In genomic region chr15:41392659-41393058, GRCh38 we compare ENCODE assay signal across 29 cellular contexts. TPM values are rescaled to one million over a fixed set of nuclear protein-coding genes. Genes with fewer than 3 reads are reported as not detected.
DNase-seq lines count a peak whose midpoint lies in the region; ATAC-seq, FAIRE-seq and TF ChIP-seq lines count a peak whose summit lies in the region.
"Had no signal": no experiment of that assay in that cellular context is flagged by ENCODE, and none has a peak within 500 bp of the region (broad histone marks: within the 10 kb centered on the region; RNA-seq: fewer than 3 reads in every experiment).

No MANE protein-coding gene starts in this region.

- H2AFZ ChIP-seq in OCI-LY1 (ENCODE audit: low read length): no peak overlapping the region

- TF ChIP-seq POLR2A in sigmoid colon (IDR thresholded peaks at IDR 0.05): no peak

- no peak for ATAC-seq in activated CD8-positive, alpha-beta T cell treated with anti-CD3 and anti-CD28 coated beads for 36 hours
- no peak for ATAC-seq in activated CD8-positive, alpha-beta T cell treated with anti-CD3 and anti-CD28 coated beads, Interleukin-2, amount 10 ng/mL, durations not matched to agents 7 days and 5 days
- no peak for ATAC-seq in activated naive CD8-positive, alpha-beta T cell treated with anti-CD3 and anti-CD28 coated beads, Interleukin-2, amount 50 U/mL, for 24 hours
- ATAC-seq: A549, pancreas, PC-3 had no signal

- H3K27ac ChIP-seq in OCI-LY1 (ENCODE audit: low read depth, low read length, poor library complexity, severe bottlenecking): peak overlapping the region; percentile 4
- no peak overlapping the region for H3K27ac ChIP-seq in sigmoid colon
- H3K27ac ChIP-seq in dorsolateral prefrontal cortex: no peak overlapping the region
- no peak overlapping the region for H3K27ac ChIP-seq in kidney (ENCODE audit: low read depth in 2 of 2, low read length in 2 of 2)
- H3K27ac ChIP-seq: A549, KMS-11, pancreas, thoracic aorta had no signal

- no peak overlapping the region for H3K4me3 Mint-ChIP-seq in activated CD8-positive, alpha-beta T cell treated with anti-CD3 and anti-CD28 coated beads for 36 hours
- no peak overlapping the region for H3K4me3 Mint-ChIP-seq in activated CD8-positive, alpha-beta T cell treated with anti-CD3 and anti-CD28 coated beads, Interleukin-2, amount 10 ng/mL, durations not matched to agents 7 days and 5 days
- H3K4me3 Mint-ChIP-seq in activated naive CD8-positive, alpha-beta T cell treated with anti-CD3 and anti-CD28 coated beads, Interleukin-2, amount 50 U/mL, for 24 hours: no peak overlapping the region
- H3K4me3 Mint-ChIP-seq: activated naive CD4-positive, alpha-beta T cell treated with anti-CD3 and anti-CD28 coated beads, Interleukin-2, amount 10 ng/mL, durations not matched to agents 7 days and 5 days; mesothelial cell of epicardium; nephron had no signal

- H3K4me1 ChIP-seq in OCI-LY1 (ENCODE audit: insufficient read depth, low read length, severe bottlenecking) (peaks cover 10% of the 10 kb centered on the region), sigmoid colon (no peaks in the 10 kb centered on the region), kidney (ENCODE audit: control insufficient read depth in 1 of 2, insufficient read depth in 1 of 2, low read depth in 1 of 2, low read length in 2 of 2) (no peaks in the 10 kb centered on the region)
- H3K4me1 ChIP-seq: A549, pancreas had no signal

- WGBS in sigmoid colon, 2 donors: 95 to 96% methylated on average over 2 of the region's 2 CpGs

- DNase-seq in activated CD8-positive, alpha-beta T cell treated with anti-CD3 and anti-CD28 coated beads for 36 hours: no peak
- no peak for DNase-seq in activated CD8-positive, alpha-beta T cell treated with anti-CD3 and anti-CD28 coated beads, Interleukin-2, amount 10 ng/mL, durations not matched to agents 7 days and 5 days
- no peak for DNase-seq in activated naive CD8-positive, alpha-beta T cell treated with anti-CD3 and anti-CD28 coated beads, Interleukin-2, amount 50 U/mL, for 24 hours
- DNase-seq in sigmoid colon (peak; percentile 8), CD1c-positive myeloid dendritic cell (ENCODE audit: extremely low spot score) (no peak), dorsolateral prefrontal cortex (no peak), kidney (no peak)
- DNase-seq: activated naive CD4-positive, alpha-beta T cell treated with anti-CD3 and anti-CD28 coated beads, Interleukin-2, amount 10 ng/mL, durations not matched to agents 7 days and 5 days; EL; H7; kidney glomerular epithelial cell; MG63; NCI-H1105 treated with DMSO at 0.1 percent for 48 hours; NCI-H187 treated with DMSO at 0.1 percent for 48 hours; NCI-H2171 treated with DMSO at 0.1 percent for 48 hours; NCI-H524 treated with DMSO at 0.1 percent for 48 hours; pancreas; PC-3; retina; small intestine; stimulated activated naive CD4-positive, alpha-beta T cell treated with Interleukin-2 at 50 U/mL for 16 hours had no signal

- no peaks in the 10 kb centered on the region for H3K79me2 ChIP-seq in OCI-LY1 (ENCODE audit: insufficient read depth, low read length)

- CTCF ChIA-PET in activated CD8-positive, alpha-beta T cell treated with anti-CD3 and anti-CD28 coated beads for 36 hours (lab: Charles Lee): interaction anchor here (0.6 kb wide), 1 partner anchor 73 kb away, joined by 3 read pairs; no protein-coding TSS in a partner anchor
- CTCF ChIA-PET in activated CD8-positive, alpha-beta T cell treated with anti-CD3 and anti-CD28 coated beads, Interleukin-2, amount 10 ng/mL, durations not matched to agents 7 days and 5 days (lab: Charles Lee): interaction anchor here (0.9 kb wide), 1 partner anchor 20 kb away, joined by 4 read pairs; no protein-coding TSS in a partner anchor

- no peaks in the 10 kb centered on the region for H3K9me2 ChIP-seq in OCI-LY1 (ENCODE audit: low read depth, low read length)

- H3K9me3 Mint-ChIP-seq in activated CD8-positive, alpha-beta T cell treated with anti-CD3 and anti-CD28 coated beads for 36 hours: no peaks in the 10 kb centered on the region
- no peaks in the 10 kb centered on the region for H3K9me3 Mint-ChIP-seq in activated CD8-positive, alpha-beta T cell treated with anti-CD3 and anti-CD28 coated beads, Interleukin-2, amount 10 ng/mL, durations not matched to agents 7 days and 5 days (ENCODE audit: insufficient read depth)
- H3K9me3 Mint-ChIP-seq in activated naive CD8-positive, alpha-beta T cell treated with anti-CD3 and anti-CD28 coated beads, Interleukin-2, amount 50 U/mL, for 24 hours: no peaks in the 10 kb centered on the region
- H3K9me3 Mint-ChIP-seq: activated naive CD4-positive, alpha-beta T cell treated with anti-CD3 and anti-CD28 coated beads, Interleukin-2, amount 10 ng/mL, durations not matched to agents 7 days and 5 days; mesothelial cell of epicardium; nephron had no signal

- no peak for TF ChIP-seq EP300 in sigmoid colon (IDR thresholded peaks at IDR 0.05)

- no peak for FAIRE-seq in kidney (lab: Jason Lieb, UNC)
- FAIRE-seq: A549, endothelial cell of umbilical vein, frontal cortex, pancreas, small intestine had no signal

- H3K4me1 Mint-ChIP-seq in activated CD8-positive, alpha-beta T cell treated with anti-CD3 and anti-CD28 coated beads for 36 hours (ENCODE audit: low read depth): peaks cover 19% of the 10 kb centered on the region
- peaks cover 15% of the 10 kb centered on the region for H3K4me1 Mint-ChIP-seq in activated CD8-positive, alpha-beta T cell treated with anti-CD3 and anti-CD28 coated beads, Interleukin-2, amount 10 ng/mL, durations not matched to agents 7 days and 5 days (ENCODE audit: low read depth)
- H3K4me1 Mint-ChIP-seq in activated naive CD8-positive, alpha-beta T cell treated with anti-CD3 and anti-CD28 coated beads, Interleukin-2, amount 50 U/mL, for 24 hours: peaks cover 14% of the 10 kb centered on the region
- H3K4me1 Mint-ChIP-seq: mesothelial cell of epicardium, nephron had no signal

- H3K9me3 ChIP-seq in OCI-LY1 (ENCODE audit: low read length) (no peaks in the 10 kb centered on the region), sigmoid colon (no peaks in the 10 kb centered on the region), kidney (ENCODE audit: control insufficient read depth in 1 of 2, low read length in 2 of 2) (no peaks in the 10 kb centered on the region)
- H3K9me3 ChIP-seq: A549, MG63, pancreas, thoracic aorta had no signal

- H3F3A ChIP-seq in OCI-LY1 (ENCODE audit: insufficient read depth, low read length): no peaks in the 10 kb centered on the region

- intact Hi-C loops in activated CD8-positive, alpha-beta T cell treated with anti-CD3 and anti-CD28 coated beads for 36 hours (cut with micrococcal nuclease): no loop called here
- intact Hi-C loops in sigmoid colon (cut with DNase I): no loop called here
- intact Hi-C loops in dorsolateral prefrontal cortex (cut with DNase I): no loop called here
- intact Hi-C loops in kidney (cut with DNase I): no loop called here

- peaks cover 25% of the 10 kb centered on the region for H3K36me3 Mint-ChIP-seq in activated CD8-positive, alpha-beta T cell treated with anti-CD3 and anti-CD28 coated beads for 36 hours (ENCODE audit: low read depth)
- peaks cover 35% of the 10 kb centered on the region for H3K36me3 Mint-ChIP-seq in activated CD8-positive, alpha-beta T cell treated with anti-CD3 and anti-CD28 coated beads, Interleukin-2, amount 10 ng/mL, durations not matched to agents 7 days and 5 days (ENCODE audit: low read depth)
- peaks cover 27% of the 10 kb centered on the region for H3K36me3 Mint-ChIP-seq in activated naive CD8-positive, alpha-beta T cell treated with anti-CD3 and anti-CD28 coated beads, Interleukin-2, amount 50 U/mL, for 24 hours (ENCODE audit: low read depth)

- H3K9ac ChIP-seq in OCI-LY1 (ENCODE audit: low read length) (no peak overlapping the region), kidney (ENCODE audit: low read length in 2 of 2) (no peak overlapping the region)
- H3K9ac ChIP-seq: KMS-11 had no signal

- H4K20me1 ChIP-seq in OCI-LY1 (ENCODE audit: insufficient read depth, low read length): no peaks in the 10 kb centered on the region

- POLR2A ChIA-PET in activated CD8-positive, alpha-beta T cell treated with anti-CD3 and anti-CD28 coated beads for 36 hours (lab: Charles Lee): no interaction called here
- POLR2A ChIA-PET in activated CD8-positive, alpha-beta T cell treated with anti-CD3 and anti-CD28 coated beads, Interleukin-2, amount 10 ng/mL, durations not matched to agents 7 days and 5 days (lab: Charles Lee): no interaction called here

- H3K4me3 ChIP-seq in OCI-LY1 (ENCODE audit: low read depth, low read length, poor library complexity, severe bottlenecking) (no peak overlapping the region), sigmoid colon (no peak overlapping the region), dorsolateral prefrontal cortex (no peak overlapping the region), kidney (ENCODE audit: low read length in 2 of 2) (no peak overlapping the region)
- H3K4me3 ChIP-seq: A549, MG63, pancreas, thoracic aorta had no signal

- no peaks in the 10 kb centered on the region for H3K27me3 ChIP-seq in OCI-LY1 (ENCODE audit: insufficient read depth, low read length)
- no peaks in the 10 kb centered on the region for H3K27me3 ChIP-seq in sigmoid colon
- no peaks in the 10 kb centered on the region for H3K27me3 ChIP-seq in dorsolateral prefrontal cortex
- H3K27me3 ChIP-seq: MG63, pancreas had no signal

- TF ChIP-seq CTCF in activated CD8-positive, alpha-beta T cell treated with anti-CD3 and anti-CD28 coated beads for 36 hours (IDR thresholded peaks at IDR 0.05): no peak
- no peak for TF ChIP-seq CTCF in OCI-LY1 (IDR thresholded peaks at IDR 0.05; ENCODE audit: low read length)
- TF ChIP-seq CTCF in sigmoid colon (IDR thresholded peaks at IDR 0.05): no peak
- TF ChIP-seq CTCF in dorsolateral prefrontal cortex (IDR thresholded peaks at IDR 0.05 in 54 of 56, conservative IDR thresholded peaks at IDR 0.05 in 2 of 56; ENCODE audit: low read depth in 1 of 56, partially characterized antibody in 56 of 56): no peak
- no peak for TF ChIP-seq CTCF in kidney (IDR thresholded peaks at IDR 0.05; ENCODE audit: borderline replicate concordance, extremely low read depth, insufficient read depth)

- no peak overlapping the region for H3K4me2 ChIP-seq in OCI-LY1 (ENCODE audit: low read length)
- H3K4me2 ChIP-seq: A549, KMS-11 had no signal

- H3K27ac Mint-ChIP-seq in activated CD8-positive, alpha-beta T cell treated with anti-CD3 and anti-CD28 coated beads for 36 hours: peak overlapping the region; percentile 50
- H3K27ac Mint-ChIP-seq in activated CD8-positive, alpha-beta T cell treated with anti-CD3 and anti-CD28 coated beads, Interleukin-2, amount 10 ng/mL, durations not matched to agents 7 days and 5 days: no peak overlapping the region
- H3K27ac Mint-ChIP-seq in activated naive CD8-positive, alpha-beta T cell treated with anti-CD3 and anti-CD28 coated beads, Interleukin-2, amount 50 U/mL, for 24 hours: peak overlapping the region; percentile 7
- H3K27ac Mint-ChIP-seq: activated naive CD4-positive, alpha-beta T cell treated with anti-CD3 and anti-CD28 coated beads, Interleukin-2, amount 10 ng/mL, durations not matched to agents 7 days and 5 days; mesothelial cell of epicardium; nephron had no signal

- H3K36me3 ChIP-seq in OCI-LY1 (ENCODE audit: insufficient read depth, low read length) (peaks cover 23% of the 10 kb centered on the region), sigmoid colon (peaks cover 5 to 70% (median 9%) of the 10 kb centered on the region in 4 donors), kidney (ENCODE audit: control insufficient read depth in 1 of 2, insufficient read depth in 2 of 2, low read length in 2 of 2) (peaks cover 9 to 18% of the 10 kb centered on the region in 2 donors)

- H3K27me3 Mint-ChIP-seq in activated CD8-positive, alpha-beta T cell treated with anti-CD3 and anti-CD28 coated beads for 36 hours: no peaks in the 10 kb centered on the region
- H3K27me3 Mint-ChIP-seq in activated CD8-positive, alpha-beta T cell treated with anti-CD3 and anti-CD28 coated beads, Interleukin-2, amount 10 ng/mL, durations not matched to agents 7 days and 5 days (ENCODE audit: low read depth): no peaks in the 10 kb centered on the region
- H3K27me3 Mint-ChIP-seq in activated naive CD8-positive, alpha-beta T cell treated with anti-CD3 and anti-CD28 coated beads, Interleukin-2, amount 50 U/mL, for 24 hours: no peaks in the 10 kb centered on the region
- H3K27me3 Mint-ChIP-seq: activated naive CD4-positive, alpha-beta T cell treated with anti-CD3 and anti-CD28 coated beads, Interleukin-2, amount 10 ng/mL, durations not matched to agents 7 days and 5 days had no signal

RNA-seq across cellular contexts. Expression of gene NDUFAF1, which starts 9.6 kb away (rescaled TPM):
- 10 to 100 TPM; 17.7 to 19.2 TPM for total RNA-seq in activated CD8-positive, alpha-beta T cell treated with anti-CD3 and anti-CD28 coated beads for 36 hours
- total RNA-seq in activated CD8-positive, alpha-beta T cell treated with anti-CD3 and anti-CD28 coated beads, Interleukin-2, amount 10 ng/mL, durations not matched to agents 7 days and 5 days: 10 to 100 TPM; 11.4 to 13.6 TPM
- total RNA-seq in sigmoid colon: 10 to 100 TPM; 13.9 to 17.1 (median 15.4) TPM
- polyA plus RNA-seq in sigmoid colon: 10 to 100 TPM; 16.2 to 20.8 (median 16.7) TPM
- total RNA-seq in dorsolateral prefrontal cortex: 10 to 100 TPM; 17.7 to 35.8 (median 24.0) TPM
- total RNA-seq in kidney: 19.4 TPM
- polyA plus RNA-seq in kidney (ENCODE audit: insufficient read depth, low read depth, low replicate concordance): 35.8 TPM

RNA-seq across cellular contexts. Expression of gene RTF1, which starts 24.2 kb away (rescaled TPM):
- 10 to 100 TPM; 26.8 to 30.0 TPM for total RNA-seq in activated CD8-positive, alpha-beta T cell treated with anti-CD3 and anti-CD28 coated beads for 36 hours
- total RNA-seq in activated CD8-positive, alpha-beta T cell treated with anti-CD3 and anti-CD28 coated beads, Interleukin-2, amount 10 ng/mL, durations not matched to agents 7 days and 5 days: 10 to 100 TPM; 31.0 to 40.7 TPM
- total RNA-seq in sigmoid colon (10 to 100 TPM; 30.5 to 35.7 (median 32.2) TPM), dorsolateral prefrontal cortex (10 to 100 TPM; 17.2 to 72.4 (median 43.7) TPM), kidney (29.7 TPM)
- polyA plus RNA-seq in sigmoid colon (10 to 100 TPM; 18.6 to 20.4 (median 19.0) TPM), kidney (ENCODE audit: insufficient read depth, low read depth, low replicate concordance) (14.8 TPM)

RNA-seq across cellular contexts. Expression of gene NUSAP1, which starts 60.0 kb away (rescaled TPM):
- 100 to 1,000 TPM; 163 to 170 TPM for total RNA-seq in activated CD8-positive, alpha-beta T cell treated with anti-CD3 and anti-CD28 coated beads for 36 hours
- total RNA-seq in activated CD8-positive, alpha-beta T cell treated with anti-CD3 and anti-CD28 coated beads, Interleukin-2, amount 10 ng/mL, durations not matched to agents 7 days and 5 days: 100 to 1,000 TPM; 281 to 287 TPM
- total RNA-seq in sigmoid colon (10 to 100 TPM in 1 of 4 donors, 1 to 10 TPM in 2, under 1 TPM in 1; 0.16 to 13.7 (median 1.5) TPM), dorsolateral prefrontal cortex (1 to 10 TPM in 80 of 120 experiments, under 1 TPM in 26, not detected in 14; 0.28 to 5.9 (median 1.8) TPM), kidney (6.7 TPM)
- polyA plus RNA-seq in sigmoid colon (10 to 100 TPM in 2 of 3 donors, 1 to 10 TPM in 1; 5.4 to 34.7 (median 10.9) TPM), kidney (ENCODE audit: insufficient read depth, low read depth, low replicate concordance) (2.3 TPM)

Comparison
In these comparisons a context has a peak if more than half of its experiments do, and no peak if none do; other contexts are left out.
1. RNA of gene NUSAP1, which starts 60.0 kb away (total RNA-seq): 281 to 287 TPM in activated CD8-positive, alpha-beta T cell treated with anti-CD3 and anti-CD28 coated beads, Interleukin-2, amount 10 ng/mL, durations not matched to agents 7 days and 5 days and 163 to 170 TPM in activated CD8-positive, alpha-beta T cell treated with anti-CD3 and anti-CD28 coated beads for 36 hours; 6.7 TPM in kidney (single experiment), 0.16 to 13.7 TPM in sigmoid colon and 0.28 to 5.9 TPM in dorsolateral prefrontal cortex; every median in the first group is over 10 times any median in the second.